ENCODE assay signal across 18 cellular contexts in the genomic region with DNA sequence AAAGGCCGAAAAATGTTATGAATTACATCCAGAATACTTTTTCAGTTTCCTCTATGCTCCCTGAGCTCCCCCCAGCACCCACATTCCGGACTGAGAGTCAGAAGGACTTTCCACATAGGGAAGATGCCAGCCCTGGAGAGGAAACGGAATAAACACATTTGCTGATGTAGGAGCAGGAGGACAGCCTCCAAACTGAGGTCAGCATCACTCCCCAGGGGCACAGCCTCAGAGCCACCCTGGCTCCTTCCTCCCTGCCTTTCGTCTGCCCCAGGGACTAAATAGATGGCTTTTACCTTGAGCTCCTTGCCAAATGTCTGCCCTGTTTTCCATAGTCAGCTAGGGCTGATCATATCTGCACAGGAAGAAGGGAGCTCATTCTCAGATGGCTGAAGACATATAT. TPM values are rescaled to one million over a fixed set of nuclear protein-coding genes. Genes with fewer than 3 reads are reported as not detected.
DNase-seq lines count a peak whose midpoint lies in the region; ATAC-seq, FAIRE-seq and TF ChIP-seq lines count a peak whose summit lies in the region.
"Had no signal": no experiment of that assay in that cellular context is flagged by ENCODE, and none has a peak within 500 bp of the region (broad histone marks: within the 10 kb centered on the region; RNA-seq: fewer than 3 reads in every experiment).

No MANE protein-coding gene starts in this region.

- no peaks in the 10 kb centered on the region for H3K36me3 Mint-ChIP-seq in natural killer cell treated with Interleukin-12 subunit alpha and Interleukin-12 subunit beta and Interleukin-15 and Interleukin-18, amount 100 ng/mL, for 72 hours
- H3K36me3 Mint-ChIP-seq in natural killer cell = no peaks in the 10 kb centered on the region
- H3K36me3 Mint-ChIP-seq: IgD-negative memory B cell had no signal

- ATAC-seq in natural killer cell treated with Interleukin-12 subunit alpha and Interleukin-12 subunit beta and Interleukin-15 and Interleukin-18, amount 100 ng/mL, for 72 hours = no peak
- no peak for ATAC-seq in natural killer cell
- peak; percentile 55 for ATAC-seq in upper lobe of right lung
- ATAC-seq: HepG2 had no signal

- H3K4me3 ChIP-seq in kidney (ENCODE audit: low read length in 2 of 2) (no peak overlapping the region), upper lobe of right lung (no peak overlapping the region), esophagus squamous epithelium (no peak overlapping the region)
- H3K4me3 ChIP-seq: BLaER1 treated with 17β-estradiol and CSF1 and Interleukin-3, amounts not matched to agents 10 nM and 100 nM had no signal

- no peaks in the 10 kb centered on the region for H3K9me3 Mint-ChIP-seq in natural killer cell treated with Interleukin-12 subunit alpha and Interleukin-12 subunit beta and Interleukin-15 and Interleukin-18, amount 100 ng/mL, for 72 hours
- peaks cover 0 to 2% of the 10 kb centered on the region in 2 donors for H3K9me3 Mint-ChIP-seq in natural killer cell

- DNase-seq in natural killer cell treated with Interleukin-12 subunit alpha and Interleukin-12 subunit beta and Interleukin-15 and Interleukin-18, amount 100 ng/mL, for 72 hours (ENCODE audit: low spot score) = peak; percentile 16
- DNase-seq in natural killer cell (no peak), kidney (peak; percentile 8), upper lobe of right lung (peak; percentile 17), GM19238 (ENCODE audit: insufficient read length, low spot score) (no peak), D341Med (ENCODE audit: low spot score) (no peak), esophagus squamous epithelium (lab: John Stamatoyannopoulos, UW) (no peak)
- DNase-seq: 8988T, COR-L47, GOT3, H7 had no signal

- H3K4me1 Mint-ChIP-seq in natural killer cell treated with Interleukin-12 subunit alpha and Interleukin-12 subunit beta and Interleukin-15 and Interleukin-18, amount 100 ng/mL, for 72 hours (ENCODE audit: low read depth in 2 of 2) = peaks cover 4 to 6% of the 10 kb centered on the region in 2 donors
- no peaks in the 10 kb centered on the region for H3K4me1 Mint-ChIP-seq in natural killer cell
- H3K4me1 Mint-ChIP-seq: CD8-positive, alpha-beta memory T cell; IgD-negative memory B cell had no signal

- H3K27ac ChIP-seq in kidney (ENCODE audit: low read depth in 2 of 2, low read length in 2 of 2) = no peak overlapping the region
- no peak overlapping the region for H3K27ac ChIP-seq in upper lobe of right lung
- no peak overlapping the region for H3K27ac ChIP-seq in esophagus squamous epithelium
- H3K27ac ChIP-seq: BLaER1 treated with 17β-estradiol and CSF1 and Interleukin-3, amounts not matched to agents 10 nM and 100 nM had no signal

- no peak for TF ChIP-seq CTCF in natural killer cell (IDR thresholded peaks at IDR 0.05)
- TF ChIP-seq CTCF in kidney (IDR thresholded peaks at IDR 0.05; ENCODE audit: borderline replicate concordance, extremely low read depth, insufficient read depth) = no peak
- no peak for TF ChIP-seq CTCF in upper lobe of right lung (IDR thresholded peaks at IDR 0.05)
- TF ChIP-seq CTCF in esophagus squamous epithelium (IDR thresholded peaks at IDR 0.05) = no peak

- H3K9me3 ChIP-seq in kidney (ENCODE audit: control insufficient read depth in 1 of 2, low read length in 2 of 2) = no peaks in the 10 kb centered on the region
- H3K9me3 ChIP-seq in upper lobe of right lung = no peaks in the 10 kb centered on the region
- no peaks in the 10 kb centered on the region for H3K9me3 ChIP-seq in esophagus squamous epithelium

- 86% methylated on average over 3 to 4 of the region's 4 CpGs for WGBS in esophagus squamous epithelium, 2 donors

- no peaks in the 10 kb centered on the region for H3K36me3 ChIP-seq in kidney (ENCODE audit: control insufficient read depth in 1 of 2, insufficient read depth in 2 of 2, low read length in 2 of 2)
- no peaks in the 10 kb centered on the region for H3K36me3 ChIP-seq in upper lobe of right lung
- H3K36me3 ChIP-seq in esophagus squamous epithelium = no peaks in the 10 kb centered on the region
- H3K36me3 ChIP-seq: BLaER1 treated with 17β-estradiol and CSF1 and Interleukin-3, amounts not matched to agents 10 nM and 100 nM had no signal

- H3K4me1 ChIP-seq in kidney (ENCODE audit: control insufficient read depth in 1 of 2, insufficient read depth in 1 of 2, low read depth in 1 of 2, low read length in 2 of 2) (peaks cover 12 to 14% of the 10 kb centered on the region in 2 donors), upper lobe of right lung (peaks cover under 1% of the 10 kb centered on the region), esophagus squamous epithelium (peaks cover 0 to 4% (median under 1%) of the 10 kb centered on the region in 3 donors)

- H3K27me3 ChIP-seq in upper lobe of right lung (no peaks in the 10 kb centered on the region), esophagus squamous epithelium (no peaks in the 10 kb centered on the region)
- H3K27me3 ChIP-seq: BLaER1 treated with 17β-estradiol and CSF1 and Interleukin-3, amounts not matched to agents 10 nM and 100 nM had no signal

- FAIRE-seq in kidney (lab: Jason Lieb, UNC) = no peak
- FAIRE-seq: D721Med, G401.6, HepG2 had no signal

- TF ChIP-seq POLR2A in esophagus squamous epithelium (IDR thresholded peaks at IDR 0.05) = no peak

- H3K27ac Mint-ChIP-seq in natural killer cell treated with Interleukin-12 subunit alpha and Interleukin-12 subunit beta and Interleukin-15 and Interleukin-18, amount 100 ng/mL, for 72 hours = no peak overlapping the region
- no peak overlapping the region for H3K27ac Mint-ChIP-seq in natural killer cell
- H3K27ac Mint-ChIP-seq: CD8-positive, alpha-beta memory T cell; IgD-negative memory B cell had no signal

- H3K9ac ChIP-seq in kidney (ENCODE audit: low read length in 2 of 2) = no peak overlapping the region
- H3K9ac ChIP-seq: BLaER1 treated with 17β-estradiol and CSF1 and Interleukin-3, amounts not matched to agents 10 nM and 100 nM had no signal

- intact Hi-C loops in natural killer cell (cut with micrococcal nuclease) (no loop called here), kidney (cut with DNase I) (no loop called here), upper lobe of right lung (cut with DNase I) (no loop called here), esophagus squamous epithelium (cut with DNase I) (no loop called here)

- H3K4me3 Mint-ChIP-seq in natural killer cell treated with Interleukin-12 subunit alpha and Interleukin-12 subunit beta and Interleukin-15 and Interleukin-18, amount 100 ng/mL, for 72 hours = no peak overlapping the region
- H3K4me3 Mint-ChIP-seq in natural killer cell = no peak overlapping the region
- H3K4me3 Mint-ChIP-seq: CD8-positive, alpha-beta memory T cell; IgD-negative memory B cell had no signal

- peaks cover 8 to 40% of the 10 kb centered on the region in 2 donors for H3K27me3 Mint-ChIP-seq in natural killer cell treated with Interleukin-12 subunit alpha and Interleukin-12 subunit beta and Interleukin-15 and Interleukin-18, amount 100 ng/mL, for 72 hours
- peaks cover 7 to 13% of the 10 kb centered on the region in 2 donors for H3K27me3 Mint-ChIP-seq in natural killer cell (ENCODE audit: low read depth in 2 of 2)

RNA-seq across cellular contexts. Expression of a gene that starts 22.6 kb away (rescaled TPM):
- not detected for total RNA-seq in natural killer cell treated with Interleukin-12 subunit alpha and Interleukin-12 subunit beta and Interleukin-15 and Interleukin-18, amount 100 ng/mL, for 72 hours
- not detected for total RNA-seq in natural killer cell
- total RNA-seq in kidney = 169 TPM
- polyA plus RNA-seq in kidney (ENCODE audit: insufficient read depth, low read depth, low replicate concordance) = 27.2 TPM
- total RNA-seq in upper lobe of right lung = 234 TPM
- total RNA-seq in esophagus squamous epithelium = 10 to 100 TPM in 1 of 4 donors, 1 to 10 TPM in 3; 3.3 to 18.9 (median 6.0) TPM
- total RNA-seq: A673; CD8-positive, alpha-beta memory T cell; HepG2 had no signal
- polyA plus RNA-seq: CD8-positive, alpha-beta memory T cell; IgD-negative memory B cell had no signal

Comparison
In these comparisons a context has a peak if more than half of its experiments do, and no peak if none do; other contexts are left out.
1. DNase-seq: peak in natural killer cell treated with Interleukin-12 subunit alpha and Interleukin-12 subunit beta and Interleukin-15 and Interleukin-18, amount 100 ng/mL, for 72 hours (single experiment), kidney (single experiment) and upper lobe of right lung (single experiment); none in natural killer cell (single experiment), GM19238 (single experiment), D341Med (single experiment) and esophagus squamous epithelium (single experiment).